In genomic region chr10:132489704-132490534, GRCh38 we compare ENCODE assay signal across 15 cellular contexts.
"Had no signal": no experiment of that assay in that cellular context is flagged by ENCODE, and none has a peak within 500 bp of the region (broad histone marks: within the 10 kb centered on the region; RNA-seq: fewer than 3 reads in every experiment).

No MANE protein-coding gene starts in this region.

- H3K36me3 Mint-ChIP-seq: activated CD4-positive, alpha-beta memory T cell treated with anti-CD3 and anti-CD28 coated beads for 36 hours; activated naive CD8-positive, alpha-beta T cell treated with anti-CD3 and anti-CD28 coated beads for 36 hours; mesothelial cell of epicardium; natural killer cell treated with Interleukin-12 subunit alpha and Interleukin-12 subunit beta and Interleukin-15 and Interleukin-18, amount 100 ng/mL, for 72 hours had no signal

- H3K27me3 ChIP-seq: esophagus squamous epithelium, transverse colon had no signal

- H3K36me3 ChIP-seq: esophagus squamous epithelium, transverse colon, WERI-Rb-1 had no signal

- H3K27me3 Mint-ChIP-seq: activated CD4-positive, alpha-beta memory T cell treated with anti-CD3 and anti-CD28 coated beads for 36 hours; activated naive CD8-positive, alpha-beta T cell treated with anti-CD3 and anti-CD28 coated beads for 36 hours; activated T-helper 17 cell treated with anti-CD3 and anti-CD28 coated beads, Interleukin-2, amount 50 U/mL, for 72 hours; stimulated activated naive CD8-positive, alpha-beta T cell treated with anti-CD3 and anti-CD28 coated beads, Interleukin-15, Interleukin-2, amounts not matched to agents 100 ng/mL and 50 ng/mL, for 24 hours had no signal

- H3K4me3 Mint-ChIP-seq: activated CD4-positive, alpha-beta memory T cell treated with anti-CD3 and anti-CD28 coated beads for 36 hours; activated naive CD8-positive, alpha-beta T cell treated with anti-CD3 and anti-CD28 coated beads for 36 hours; activated T-helper 17 cell treated with anti-CD3 and anti-CD28 coated beads, Interleukin-2, amount 50 U/mL, for 72 hours; mesothelial cell of epicardium; natural killer cell treated with Interleukin-12 subunit alpha and Interleukin-12 subunit beta and Interleukin-15 and Interleukin-18, amount 100 ng/mL, for 72 hours; stimulated activated naive CD8-positive, alpha-beta T cell treated with anti-CD3 and anti-CD28 coated beads, Interleukin-15, Interleukin-2, amounts not matched to agents 100 ng/mL and 50 ng/mL, for 24 hours had no signal

- H3K9me3 ChIP-seq: esophagus squamous epithelium, transverse colon had no signal

- H3K27ac ChIP-seq: transverse colon, WERI-Rb-1 had no signal

- H3K4me1 Mint-ChIP-seq: activated naive CD8-positive, alpha-beta T cell treated with anti-CD3 and anti-CD28 coated beads for 36 hours; activated T-helper 17 cell treated with anti-CD3 and anti-CD28 coated beads, Interleukin-2, amount 50 U/mL, for 72 hours had no signal

- H3K9me3 Mint-ChIP-seq: activated naive CD8-positive, alpha-beta T cell treated with anti-CD3 and anti-CD28 coated beads for 36 hours; activated T-helper 17 cell treated with anti-CD3 and anti-CD28 coated beads, Interleukin-2, amount 50 U/mL, for 72 hours; mesothelial cell of epicardium; natural killer cell treated with Interleukin-12 subunit alpha and Interleukin-12 subunit beta and Interleukin-15 and Interleukin-18, amount 100 ng/mL, for 72 hours; stimulated activated naive CD8-positive, alpha-beta T cell treated with anti-CD3 and anti-CD28 coated beads, Interleukin-15, Interleukin-2, amounts not matched to agents 100 ng/mL and 50 ng/mL, for 24 hours had no signal

- H3K4me3 ChIP-seq: esophagus squamous epithelium, transverse colon had no signal

- DNase-seq: activated CD4-positive, alpha-beta memory T cell treated with anti-CD3 and anti-CD28 coated beads for 36 hours; activated naive CD4-positive, alpha-beta T cell; activated naive CD8-positive, alpha-beta T cell treated with anti-CD3 and anti-CD28 coated beads for 36 hours; activated T-cell treated with anti-CD3 and anti-CD28 coated beads for 4 hours; amniotic stem cell; dermis blood vessel endothelial cell; effector memory CD4-positive, alpha-beta T cell; esophagus squamous epithelium; retina; transverse colon; WERI-Rb-1 had no signal

- H3K27ac Mint-ChIP-seq: activated CD4-positive, alpha-beta memory T cell treated with anti-CD3 and anti-CD28 coated beads for 36 hours; activated naive CD8-positive, alpha-beta T cell treated with anti-CD3 and anti-CD28 coated beads for 36 hours; activated T-helper 17 cell treated with anti-CD3 and anti-CD28 coated beads, Interleukin-2, amount 50 U/mL, for 72 hours; mesothelial cell of epicardium; natural killer cell treated with Interleukin-12 subunit alpha and Interleukin-12 subunit beta and Interleukin-15 and Interleukin-18, amount 100 ng/mL, for 72 hours; stimulated activated naive CD8-positive, alpha-beta T cell treated with anti-CD3 and anti-CD28 coated beads, Interleukin-15, Interleukin-2, amounts not matched to agents 100 ng/mL and 50 ng/mL, for 24 hours had no signal
